Comparison of ENCODE assay signal across 25 cellular contexts in the genomic region with DNA sequence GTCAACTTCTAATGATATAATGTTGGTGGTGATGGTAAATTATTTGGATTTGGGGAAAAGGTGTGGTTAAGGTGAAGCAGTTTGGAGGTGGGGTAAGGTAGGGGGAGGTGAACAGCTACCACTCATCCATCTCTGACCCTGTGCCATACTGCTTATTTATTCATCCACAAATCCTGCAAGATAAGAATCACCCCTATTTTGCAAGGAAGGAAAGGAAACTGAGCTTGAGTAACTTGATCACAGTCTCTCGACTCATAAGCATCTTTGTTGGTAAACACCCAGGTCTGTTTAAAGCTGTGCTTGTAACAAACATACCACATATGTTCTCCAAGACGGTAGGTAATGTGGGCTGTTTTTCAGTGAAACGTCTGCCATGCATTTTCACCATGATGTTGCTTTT.
"Had no signal": no experiment of that assay in that cellular context is flagged by ENCODE, and none has a peak within 500 bp of the region (broad histone marks: within the 10 kb centered on the region; RNA-seq: fewer than 3 reads in every experiment).

No MANE protein-coding gene starts in this region.

- H3K4me2 ChIP-seq: neural progenitor cell had no signal

- H3K36me3 ChIP-seq: brain microvascular endothelial cell, colonic mucosa, gastrocnemius medialis, left ventricle myocardium inferior, neural progenitor cell, suprapubic skin, vagina had no signal

- H3K27ac Mint-ChIP-seq: activated CD4-positive, alpha-beta T cell treated with anti-CD3 and anti-CD28 coated beads, Interleukin-2, amount 10 ng/mL, durations not matched to agents 24 days and 14 days; activated CD8-positive, alpha-beta T cell treated with anti-CD3 and anti-CD28 coated beads for 36 hours; activated naive CD4-positive, alpha-beta T cell treated with anti-CD3 and anti-CD28 coated beads for 36 hours; activated T-cell treated with anti-CD3 and anti-CD28 coated beads, Interleukin-2, amount 50 U/mL, for 24 hours; activated T-helper 2 cell treated with anti-CD3 and anti-CD28 coated beads, Interferon-gamma antibody, Interleukin-2, Interleukin-4, amounts not matched to agents 10 μg/mL and 5 μg/mL and 100 μg/mL, durations not matched to agents 14 hours and 24 hours and 36 hours; naive B cell; neural progenitor cell had no signal

- H2AFZ ChIP-seq: neural progenitor cell had no signal

- H3K4me3 Mint-ChIP-seq: activated CD4-positive, alpha-beta T cell treated with anti-CD3 and anti-CD28 coated beads, Interleukin-2, amount 10 ng/mL, durations not matched to agents 24 days and 14 days; activated CD8-positive, alpha-beta T cell treated with anti-CD3 and anti-CD28 coated beads for 36 hours; activated naive CD4-positive, alpha-beta T cell treated with anti-CD3 and anti-CD28 coated beads for 36 hours; activated T-cell treated with anti-CD3 and anti-CD28 coated beads, Interleukin-2, amount 50 U/mL, for 24 hours; central memory CD8-positive, alpha-beta T cell; naive B cell; neural progenitor cell; stimulated activated naive CD8-positive, alpha-beta T cell treated with anti-CD3 and anti-CD28 coated beads, Interleukin-15, amount 100 ng/mL, for 72 hours had no signal

- ATAC-seq: activated CD8-positive, alpha-beta T cell treated with anti-CD3 and anti-CD28 coated beads for 36 hours; stimulated activated naive CD8-positive, alpha-beta T cell treated with anti-CD3 and anti-CD28 coated beads, Interleukin-15, amount 100 ng/mL, for 72 hours had no signal

- H3K27me3 ChIP-seq: brain microvascular endothelial cell, colonic mucosa, gastrocnemius medialis, heart right ventricle, neural progenitor cell, suprapubic skin, vagina had no signal

- H3K4me1 Mint-ChIP-seq: activated CD4-positive, alpha-beta T cell treated with anti-CD3 and anti-CD28 coated beads, Interleukin-2, amount 10 ng/mL, durations not matched to agents 24 days and 14 days; central memory CD8-positive, alpha-beta T cell; naive B cell; neural progenitor cell; stimulated activated naive CD8-positive, alpha-beta T cell treated with anti-CD3 and anti-CD28 coated beads, Interleukin-15, amount 100 ng/mL, for 72 hours had no signal

- H3K9me3 ChIP-seq: colonic mucosa, gastrocnemius medialis, psoas muscle, suprapubic skin, vagina had no signal

- H3K4me1 ChIP-seq: colonic mucosa, vagina had no signal

- FAIRE-seq: small intestine had no signal

- H3K27ac ChIP-seq: brain microvascular endothelial cell, colonic mucosa, gastrocnemius medialis, neural progenitor cell, psoas muscle, suprapubic skin, vagina had no signal

- H3K27me3 Mint-ChIP-seq: activated CD4-positive, alpha-beta T cell treated with anti-CD3 and anti-CD28 coated beads, Interleukin-2, amount 10 ng/mL, durations not matched to agents 24 days and 14 days; activated T-cell treated with anti-CD3 and anti-CD28 coated beads, Interleukin-2, amount 50 U/mL, for 24 hours; central memory CD8-positive, alpha-beta T cell; stimulated activated naive CD8-positive, alpha-beta T cell treated with anti-CD3 and anti-CD28 coated beads, Interleukin-15, amount 100 ng/mL, for 72 hours had no signal

- H3K9ac ChIP-seq: neural progenitor cell had no signal

- DNase-seq: activated CD4-positive, alpha-beta T cell treated with anti-CD3 and anti-CD28 coated beads, Interleukin-2, amount 10 ng/mL, durations not matched to agents 24 days and 14 days; activated CD8-positive, alpha-beta T cell treated with anti-CD3 and anti-CD28 coated beads for 36 hours; activated naive CD4-positive, alpha-beta T cell treated with anti-CD3 and anti-CD28 coated beads for 36 hours; activated T-cell treated with anti-CD3 and anti-CD28 coated beads, Interleukin-2, amount 50 U/mL, for 24 hours; anterior cingulate cortex; brain microvascular endothelial cell; colonic mucosa; erythroblast; gastrocnemius medialis; heart right ventricle; left ventricle myocardium inferior; naive B cell; psoas muscle; right cardiac atrium; small intestine; stimulated activated CD4-positive, alpha-beta T cell treated with anti-CD3 and anti-CD28 coated beads, Interleukin-15, amount 100 ng/mL, for 24 hours; stimulated activated CD4-positive, alpha-beta T cell treated with anti-CD3 and anti-CD28 coated beads, Interleukin-2, amount 100 ng/mL, for 48 hours; stimulated activated naive CD8-positive, alpha-beta T cell treated with anti-CD3 and anti-CD28 coated beads, Interleukin-15, amount 100 ng/mL, for 72 hours; T-helper 9 cell; trophoblast cell had no signal

- H3K4me3 ChIP-seq: colonic mucosa, gastrocnemius medialis, heart right ventricle, left ventricle myocardium inferior, neural progenitor cell, psoas muscle, suprapubic skin, vagina had no signal

- H3K9me3 Mint-ChIP-seq: activated CD4-positive, alpha-beta T cell treated with anti-CD3 and anti-CD28 coated beads, Interleukin-2, amount 10 ng/mL, durations not matched to agents 24 days and 14 days; activated naive CD4-positive, alpha-beta T cell treated with anti-CD3 and anti-CD28 coated beads for 36 hours; activated T-cell treated with anti-CD3 and anti-CD28 coated beads, Interleukin-2, amount 50 U/mL, for 24 hours; activated T-helper 2 cell treated with anti-CD3 and anti-CD28 coated beads, Interferon-gamma antibody, Interleukin-2, Interleukin-4, amounts not matched to agents 10 μg/mL and 5 μg/mL and 100 μg/mL, durations not matched to agents 14 hours and 24 hours and 36 hours; neural progenitor cell; stimulated activated naive CD8-positive, alpha-beta T cell treated with anti-CD3 and anti-CD28 coated beads, Interleukin-15, amount 100 ng/mL, for 72 hours had no signal
